ENCODE assay signal across 8 cellular contexts in genomic region chr1:38858833-38859560, GRCh38. TPM values are rescaled to one million over a fixed set of nuclear protein-coding genes. Genes with fewer than 3 reads are reported as not detected.
DNase-seq lines count a peak whose midpoint lies in the region; ATAC-seq lines count a peak whose summit lies in the region.

No MANE protein-coding gene starts in this region.

- peak; percentile 30 for ATAC-seq in HG02840 (IDR thresholded peaks at IDR 0.05; ENCODE audit: low FRiP score, unreplicated experiment)

- peak overlapping the region; percentile 91 for H3K27ac ChIP-seq in epithelial cell of prostate

- peak; percentile 38 for DNase-seq in NCI-H1436 (lab: John Stamatoyannopoulos, UW)
- no peak for DNase-seq in NCI-H1436 treated with DMSO at 0.1 percent for 48 hours (lab: John Stamatoyannopoulos, UW)
- DNase-seq in NCI-H2171 (lab: John Stamatoyannopoulos, UW), result peak; percentile 27
- peak in 2 of 3 experiments; percentile 8 to 9 for DNase-seq in activated CD8-positive, alpha-beta memory T cell treated with anti-CD3 and anti-CD28 coated beads for 48 hours (ENCODE audit: low read depth in 2 of 3, low spot score in 2 of 3)
- DNase-seq in epithelial cell of prostate (ENCODE audit: low read depth, low spot score), result peak; percentile 78
- peak; percentile 52 for DNase-seq in mucosa of gallbladder (ENCODE audit: low spot score)
- peak; percentile 73 for DNase-seq in stimulated activated CD8-positive, alpha-beta memory T cell treated with anti-CD3 and anti-CD28 coated beads, Interleukin-4, amount 100 ng/mL, for 48 hours

RNA-seq across cellular contexts. Expression of gene RRAGC, which starts 0.6 kb away (rescaled TPM):
- total RNA-seq in mucosa of gallbladder, result 21.0 TPM

RNA-seq across cellular contexts. Expression of gene MYCBP, which starts 14.2 kb away (rescaled TPM):
- total RNA-seq in mucosa of gallbladder, result 21.4 TPM

RNA-seq across cellular contexts. Expression of gene GJA9, which starts 22.4 kb away (rescaled TPM):
- total RNA-seq in mucosa of gallbladder, result 0.26 TPM
